ENCODE assay signal across 19 cellular contexts in genomic region chr3:29067014-29067413, GRCh38.
DNase-seq lines count a peak whose midpoint lies in the region; ATAC-seq, FAIRE-seq and TF ChIP-seq lines count a peak whose summit lies in the region.
"Had no signal": no experiment of that assay in that cellular context is flagged by ENCODE, and none has a peak within 500 bp of the region (broad histone marks: within the 10 kb centered on the region; RNA-seq: fewer than 3 reads in every experiment).

No MANE protein-coding gene starts in this region.

- no peak for TF ChIP-seq CTCF in A549 (IDR thresholded peaks at IDR 0.05)
- TF ChIP-seq CTCF in astrocyte (IDR thresholded peaks at IDR 0.05; ENCODE audit: insufficient read depth, low read depth, low read length), result no peak
- no peak for TF ChIP-seq CTCF in foreskin keratinocyte (conservative IDR thresholded peaks at IDR 0.05)

- no peak for ATAC-seq in A549
- ATAC-seq in foreskin keratinocyte, result peak; percentile 59
- no peak for ATAC-seq in HG02759 (IDR thresholded peaks at IDR 0.05; ENCODE audit: unreplicated experiment)
- no peak for ATAC-seq in GM18867 (IDR thresholded peaks at IDR 0.05; ENCODE audit: unreplicated experiment)
- ATAC-seq: left lung had no signal

- H3K4me1 ChIP-seq in A549 (peaks cover 25% of the 10 kb centered on the region), astrocyte (ENCODE audit: insufficient read depth, low read length) (peaks cover 5% of the 10 kb centered on the region), foreskin keratinocyte (peaks cover 22% of the 10 kb centered on the region)
- H3K4me1 ChIP-seq: left lung, prostate gland had no signal

- no peaks in the 10 kb centered on the region for H3K27me3 Mint-ChIP-seq in astrocyte (ENCODE audit: low read depth, unreplicated experiment)
- H3K27me3 Mint-ChIP-seq: CD4-positive, alpha-beta memory T cell had no signal

- no peak for TF ChIP-seq EP300 in A549 (IDR thresholded peaks at IDR 0.05)

- no peak overlapping the region for H3K4me2 ChIP-seq in A549
- no peak overlapping the region for H3K4me2 ChIP-seq in astrocyte (ENCODE audit: low read length)

- FAIRE-seq in A549 (lab: Jason Lieb, UNC) (no peak), astrocyte (lab: Jason Lieb, UNC) (no peak)

- H3K36me3 Mint-ChIP-seq in astrocyte (ENCODE audit: low read depth, unreplicated experiment), result peaks cover 2% of the 10 kb centered on the region
- H3K36me3 Mint-ChIP-seq: CD4-positive, alpha-beta memory T cell had no signal

- peak in 1 of 2 experiments; percentile 14 for DNase-seq in A549 (ENCODE audit: low read depth in 1 of 2, low spot score in 1 of 2)
- DNase-seq in HCEC 1CT, result peak; percentile 61
- peak; percentile 35 for DNase-seq in astrocyte (ENCODE audit: low read depth)
- peak; percentile 37 to 72 for DNase-seq in foreskin keratinocyte
- no peak for DNase-seq in 8988T
- DNase-seq in activated T-cell treated with anti-CD3 and anti-CD28 coated beads for 4 hours, result no peak
- DNase-seq: activated T-cell treated with anti-CD3 and anti-CD28 coated beads, Interleukin-2, amount 50 U/mL, for 48 hours; brain microvascular endothelial cell; CD4-positive, alpha-beta memory T cell; left lung; NCI-H526; SIG-M5; substantia nigra had no signal

- H3K27ac Mint-ChIP-seq in astrocyte (ENCODE audit: unreplicated experiment), result peak overlapping the region; percentile 9
- H3K27ac Mint-ChIP-seq: activated naive CD4-positive, alpha-beta T cell treated with anti-CD3 and anti-CD28 coated beads, Interleukin-2, amount 50 U/mL, for 72 hours; CD4-positive, alpha-beta memory T cell; T-helper 1 cell treated with Interleukin-12 subunit alpha and Interleukin-12 subunit beta and Interleukin-4 antibody, amounts not matched to agents 30 μg/mL and 1 μg/mL, for 36 hours had no signal

- H3K79me2 ChIP-seq in astrocyte (ENCODE audit: insufficient read depth, low read length), result no peaks in the 10 kb centered on the region

- no peaks in the 10 kb centered on the region for H4K20me1 ChIP-seq in astrocyte (ENCODE audit: insufficient read depth, low read length)

- no peaks in the 10 kb centered on the region for H3K9me3 ChIP-seq in A549
- H3K9me3 ChIP-seq in astrocyte (ENCODE audit: insufficient read depth, low read depth, low read length), result no peaks in the 10 kb centered on the region
- H3K9me3 ChIP-seq: prostate gland had no signal

- POLR2A ChIA-PET in A549 (lab: Yijun Ruan, JAX), result no interaction called here

- no peak overlapping the region for H3K27ac ChIP-seq in A549
- H3K27ac ChIP-seq in astrocyte (ENCODE audit: low read depth, low read length), result no peak overlapping the region
- no peak overlapping the region for H3K27ac ChIP-seq in foreskin keratinocyte
- H3K27ac ChIP-seq: brain microvascular endothelial cell, left lung, prostate gland had no signal

- peaks cover 13% of the 10 kb centered on the region for H3K4me1 Mint-ChIP-seq in astrocyte (ENCODE audit: low read depth, unreplicated experiment)
- H3K4me1 Mint-ChIP-seq: CD4-positive, alpha-beta memory T cell had no signal

- no peak for TF ChIP-seq POLR2A in A549 (IDR thresholded peaks at IDR 0.05; ENCODE audit: low read length)

- TF ChIP-seq RAD21 in A549 (conservative IDR thresholded peaks at IDR 0.05 in 1 of 2, IDR thresholded peaks at IDR 0.05 in 1 of 2), result no peak

- H3K4me3 Mint-ChIP-seq in astrocyte (ENCODE audit: unreplicated experiment), result no peak overlapping the region
- H3K4me3 Mint-ChIP-seq: CD4-positive, alpha-beta memory T cell; neural crest cell; T-helper 1 cell treated with Interleukin-12 subunit alpha and Interleukin-12 subunit beta and Interleukin-4 antibody, amounts not matched to agents 30 μg/mL and 1 μg/mL, for 36 hours had no signal

- H3K4me3 ChIP-seq in A549 (no peak overlapping the region), astrocyte (ENCODE audit: insufficient read depth, low read depth, low read length) (no peak overlapping the region)
- H3K4me3 ChIP-seq: left lung, prostate gland had no signal

- no peak overlapping the region for H3K9ac ChIP-seq in astrocyte (ENCODE audit: low read length)

- H3K9me3 Mint-ChIP-seq in astrocyte (ENCODE audit: unreplicated experiment), result peaks cover 3% of the 10 kb centered on the region

- H2AFZ ChIP-seq in astrocyte (ENCODE audit: low read depth, low read length), result no peak overlapping the region

- CTCF ChIA-PET in A549 (lab: Yijun Ruan, JAX), result interaction anchor here (0.8 kb wide), 1 partner anchor 11 kb away, joined by 3 read pairs; no protein-coding TSS in a partner anchor

- 68% methylated on average over 4 of the region's 4 CpGs for WGBS in A549 (ENCODE audit: missing lambda C conversion rate)

- H3K36me3 ChIP-seq in astrocyte (ENCODE audit: insufficient read depth, low read length), result no peaks in the 10 kb centered on the region
- H3K36me3 ChIP-seq: brain microvascular endothelial cell, left lung, prostate gland had no signal

- no peaks in the 10 kb centered on the region for H3K27me3 ChIP-seq in astrocyte (ENCODE audit: insufficient read depth, low read length)
- no peaks in the 10 kb centered on the region for H3K27me3 ChIP-seq in foreskin keratinocyte
- H3K27me3 ChIP-seq: brain microvascular endothelial cell, left lung had no signal

TF ChIP-seq in A549, 52 proteins besides CTCF, POLR2A, EP300 and RAD21:
- TF ChIP-seq FOSL2 (IDR thresholded peaks at IDR 0.05) (no peak), FOSL2 (CRISPR knock-in tag; IDR thresholded peaks at IDR 0.05) (peak; percentile 84), HOXB13 (CRISPR knock-in tag; IDR thresholded peaks at IDR 0.05; ENCODE audit: low read depth) (no peak)
TF ChIP-seq in A549: peak in this region for 1.

Comparison
In these comparisons a context has a peak if more than half of its experiments do, and no peak if none do; other contexts are left out.
1. DNase-seq: peak in HCEC 1CT (single experiment), astrocyte (single experiment) and foreskin keratinocyte (2 of 2); none in 8988T (single experiment) and activated T-cell treated with anti-CD3 and anti-CD28 coated beads for 4 hours (single experiment).